Comparison of ENCODE assay signal across 8 cellular contexts in genomic region chr2:180980185-180980942, GRCh38. TPM values are rescaled to one million over a fixed set of nuclear protein-coding genes. Genes with fewer than 3 reads are reported as not detected.
DNase-seq lines count a peak whose midpoint lies in the region; ATAC-seq and TF ChIP-seq lines count a peak whose summit lies in the region.

Gene UBE2E3 (plus strand): TSS chr2:180980605. CDS start chr2:180982043, 1,438 bp downstream.

- DNase-seq in ACHN, result peak; percentile 86
- peak; percentile 59 for DNase-seq in NCI-H345 treated with DMSO at 0.1 percent for 48 hours (lab: John Stamatoyannopoulos, UW; ENCODE audit: unreplicated experiment)
- DNase-seq in activated CD4-positive, alpha-beta T cell treated with anti-CD3 and anti-CD28 coated beads, Interleukin-2, amount 10 ng/mL, durations not matched to agents 24 days and 14 days, result peak; percentile 94
- peak; percentile 85 for DNase-seq in coronary artery (ENCODE audit: low spot score)
- DNase-seq in left kidney (ENCODE audit: low read depth, low spot score), result peak; percentile 96
- DNase-seq in stimulated activated CD4-positive, alpha-beta T cell treated with anti-CD3 and anti-CD28 coated beads, Interleukin-2, amount 100 ng/mL, for 24 hours, result peak; percentile 76 to 81

- peak within 1 kb of the TSS; percentile 79 for H3K4me3 ChIP-seq in coronary artery

- H3K27ac ChIP-seq in coronary artery, result peak within 1 kb of the TSS; percentile 87 to 94

- peaks cover 34% of the 10 kb centered on the region for H3K4me1 Mint-ChIP-seq in activated CD4-positive, alpha-beta T cell treated with anti-CD3 and anti-CD28 coated beads, Interleukin-2, amount 10 ng/mL, durations not matched to agents 24 days and 14 days

- peaks cover 38% of the 10 kb centered on the region for H3K27me3 Mint-ChIP-seq in activated CD4-positive, alpha-beta T cell treated with anti-CD3 and anti-CD28 coated beads, Interleukin-2, amount 10 ng/mL, durations not matched to agents 24 days and 14 days

- in situ Hi-C loops in ACHN (cut with HindIII; ENCODE audit: low pct_ligation_motif_present, low pct_unique_long_range_greater_than_20kb, low sequenced_read_pairs), result no loop called here

- H3K27ac Mint-ChIP-seq in activated CD4-positive, alpha-beta T cell treated with anti-CD3 and anti-CD28 coated beads, Interleukin-2, amount 10 ng/mL, durations not matched to agents 24 days and 14 days, result peak within 1 kb of the TSS; percentile 97

- TF ChIP-seq CTCF in coronary artery (IDR thresholded peaks at IDR 0.05), result peak; percentile 72

- H3K9me3 Mint-ChIP-seq in activated CD4-positive, alpha-beta T cell treated with anti-CD3 and anti-CD28 coated beads, Interleukin-2, amount 10 ng/mL, durations not matched to agents 24 days and 14 days, result no peaks in the 10 kb centered on the region

- peak within 1 kb of the TSS; percentile 89 for H3K4me3 Mint-ChIP-seq in activated CD4-positive, alpha-beta T cell treated with anti-CD3 and anti-CD28 coated beads, Interleukin-2, amount 10 ng/mL, durations not matched to agents 24 days and 14 days

- intact Hi-C loops in activated CD4-positive, alpha-beta T cell treated with anti-CD3 and anti-CD28 coated beads, Interleukin-2, amount 10 ng/mL, durations not matched to agents 24 days and 14 days (cut with micrococcal nuclease), result loop anchor here (2.0 to 5.0 kb wide), 5 partner anchors 72 to 974 kb away; partner anchors contain the start of genes CWC22, ITGA4 and ITPRID2

- peak; percentile 80 for ATAC-seq in GM18520 (IDR thresholded peaks at IDR 0.05; ENCODE audit: unreplicated experiment)
- ATAC-seq in HG03060 (IDR thresholded peaks at IDR 0.05; ENCODE audit: low read depth, unreplicated experiment), result peak; percentile 42

- peaks cover 18% of the 10 kb centered on the region for H3K36me3 Mint-ChIP-seq in activated CD4-positive, alpha-beta T cell treated with anti-CD3 and anti-CD28 coated beads, Interleukin-2, amount 10 ng/mL, durations not matched to agents 24 days and 14 days (ENCODE audit: low read depth)

RNA-seq across cellular contexts. Expression of gene UBE2E3, which starts in this region (rescaled TPM):
- 53.9 and 54.9 TPM in 2 replicates for total RNA-seq in activated CD4-positive, alpha-beta T cell treated with anti-CD3 and anti-CD28 coated beads, Interleukin-2, amount 10 ng/mL, durations not matched to agents 24 days and 14 days

Comparison
In these comparisons a context has a peak if more than half of its experiments do, and no peak if none do; other contexts are left out.
1. Peak in every context shown above with its lines: DNase-seq, ATAC-seq, H3K4me3 ChIP-seq and H3K27ac ChIP-seq.